ENCODE assay signal across 8 cellular contexts in genomic region chr14:99602054-99602787, GRCh38. TPM values are rescaled to one million over a fixed set of nuclear protein-coding genes. Genes with fewer than 3 reads are reported as not detected.
DNase-seq lines count a peak whose midpoint lies in the region; ATAC-seq, FAIRE-seq and TF ChIP-seq lines count a peak whose summit lies in the region.

No MANE protein-coding gene starts in this region.

- H3K4me3 ChIP-seq in H1 (ENCODE audit: extremely low read depth in 1 of 4, insufficient read depth in 2 of 4, low read depth in 3 of 4, low read length in 4 of 4) (peak overlapping the region; percentile 50 to 73 (median 66)), neuron (ENCODE audit: low read length) (peak overlapping the region; percentile 64)

- no peak overlapping the region for H2AK5ac ChIP-seq in H1 (ENCODE audit: low read depth, low read length)

- H4K5ac ChIP-seq in H1 (ENCODE audit: insufficient read length, low read depth, low read length): no peak overlapping the region

- H3K27me3 ChIP-seq in H1 (replicated peaks in 1 of 4; ENCODE audit: control insufficient read depth in 3 of 4, extremely low read depth in 1 of 4, insufficient read depth in 3 of 4, low read length in 3 of 4) (peaks cover 9 to 34% (median 26%) of the 10 kb centered on the region in 4 experiments; a peak in 6 of 7 replicates), neuron (ENCODE audit: insufficient read depth, low read length) (no peaks in the 10 kb centered on the region)

- no peak overlapping the region for H4K91ac ChIP-seq in H1 (replicated peaks; ENCODE audit: insufficient read length, low read length)

- H3K79me2 ChIP-seq in H1 (ENCODE audit: control insufficient read depth in 1 of 2, insufficient read depth in 2 of 2, low read length in 2 of 2): peaks cover 6 to 55% of the 10 kb centered on the region in 2 experiments; a peak in 3 of 4 replicates

- DNase-seq in EH (ENCODE audit: low read depth) (peak; percentile 29), NCI-H69 (lab: John Stamatoyannopoulos, UW) (peak; percentile 64), H1 (ENCODE audit: low read depth in 1 of 2, low spot score in 2 of 2) (no peak), NK-92 (lab: John Stamatoyannopoulos, UW; ENCODE audit: unreplicated experiment) (no peak), GM12891 (ENCODE audit: insufficient read length, low spot score) (no peak)

- peaks cover 19 to 42% of the 10 kb centered on the region in 2 experiments for H4K20me1 ChIP-seq in H1 (replicated peaks in 1 of 2; ENCODE audit: control insufficient read depth in 1 of 2, insufficient read depth in 2 of 2, low read length in 2 of 2)

- no peak overlapping the region for H3K4ac ChIP-seq in H1 (replicated peaks; ENCODE audit: insufficient read length, low read depth, low read length)

- peaks cover 16% of the 10 kb centered on the region for H3K79me1 ChIP-seq in H1 (ENCODE audit: low read depth, low read length)

- CTCF ChIA-PET in H1 (lab: Charles Lee; ENCODE audit: partially characterized antibody): interaction anchor here (0.5 to 2.4 kb wide), 16 partner anchors 8 to 347 kb away, joined by 3 to 10 read pairs (median 4); no protein-coding TSS in a partner anchor

- H2BK15ac ChIP-seq in H1 (ENCODE audit: low read length): 0 out of 2 replicates have a peak overlapping the region, but pooled peaks have one; percentile 29

- H3K9ac ChIP-seq in H1 (replicated peaks in 1 of 4; ENCODE audit: extremely low read depth in 1 of 4, low read depth in 3 of 4, low read length in 3 of 4): no peak overlapping the region; a peak in 1 of 7 replicates

- H3K18ac ChIP-seq in H1 (ENCODE audit: extremely low read depth, low read length): no peak overlapping the region

- H2BK12ac ChIP-seq in H1 (ENCODE audit: low read depth, low read length): 0 out of 2 replicates have a peak overlapping the region, but pooled peaks have one; percentile 7

- H4K8ac ChIP-seq in H1 (ENCODE audit: extremely low read depth, insufficient read depth, low read length): no peak overlapping the region

- ATAC-seq in GM18517 (IDR thresholded peaks at IDR 0.05; ENCODE audit: unreplicated experiment) (no peak), GM21526 (IDR thresholded peaks at IDR 0.05; ENCODE audit: low FRiP score, unreplicated experiment) (no peak)

- H3K9me3 ChIP-seq in H1 (ENCODE audit: insufficient read depth in 2 of 2, low read depth in 1 of 2, low read length in 1 of 2) (peaks cover 0 to 3% of the 10 kb centered on the region in 2 experiments; a peak in 1 of 4 replicates), neuron (ENCODE audit: low read length) (no peaks in the 10 kb centered on the region)

- no peak for TF ChIP-seq RAD21 in H1 (IDR thresholded peaks at IDR 0.05 in 1 of 2, conservative IDR thresholded peaks at IDR 0.05 in 1 of 2; ENCODE audit: low read depth in 2 of 2, low read length in 2 of 2)

- H3K23me2 ChIP-seq in H1 (ENCODE audit: low read depth, low read length): peaks cover 20% of the 10 kb centered on the region

- peak overlapping the region; percentile 83 to 95 for H3K4me2 ChIP-seq in H1 (ENCODE audit: insufficient read depth in 1 of 2, low read depth in 2 of 2, low read length in 2 of 2)

- no peak for TF ChIP-seq POLR2A in H1 (IDR thresholded peaks at IDR 0.05; ENCODE audit: control extremely low read depth in 1 of 2, low read depth in 2 of 2, low read length in 2 of 2)
- TF ChIP-seq POLR2A in GM12891 (IDR thresholded peaks at IDR 0.05; ENCODE audit: low read depth, low read length): no peak

- H2BK5ac ChIP-seq in H1 (ENCODE audit: low read depth, low read length): no peak overlapping the region

- H2AFZ ChIP-seq in H1 (ENCODE audit: low read length) (no peak overlapping the region), neuron (ENCODE audit: low read depth, low read length) (no peak overlapping the region)

- no peak overlapping the region for H2BK20ac ChIP-seq in H1 (ENCODE audit: low read length)

- no peak overlapping the region for H3K56ac ChIP-seq in H1 (replicated peaks; ENCODE audit: insufficient read length, low read depth, low read length)

- H3K4me1 ChIP-seq in H1 (replicated peaks in 1 of 4; ENCODE audit: control insufficient read depth in 3 of 4, insufficient read depth in 4 of 4, low read length in 3 of 4) (peaks cover 4 to 28% (median 18%) of the 10 kb centered on the region in 4 experiments), neuron (ENCODE audit: insufficient read depth, low read length) (peaks cover 64% of the 10 kb centered on the region)

- no peak for TF ChIP-seq EP300 in H1 (IDR thresholded peaks at IDR 0.05; ENCODE audit: borderline replicate concordance in 1 of 2, low read depth in 2 of 2, low read length in 2 of 2)

- POLR2A ChIA-PET in H1 (lab: Charles Lee; ENCODE audit: partially characterized antibody): interaction anchor here (1.0 to 1.6 kb wide), 3 partner anchors 13 to 121 kb away, joined by 3 to 6 read pairs (median 3); partner anchors contain the start of genes CCNK and SETD3

- no peak overlapping the region for H3K23ac ChIP-seq in H1 (ENCODE audit: insufficient read length)

- H3K27ac ChIP-seq in H1 (ENCODE audit: low read depth, low read length): no peak overlapping the region

- H2BK120ac ChIP-seq in H1 (replicated peaks; ENCODE audit: low read depth, low read length): no peak overlapping the region

- no peaks in the 10 kb centered on the region; a peak in 1 of 8 replicates for H3K36me3 ChIP-seq in H1 (ENCODE audit: control insufficient read depth in 2 of 4, insufficient read depth in 4 of 4, low read length in 3 of 4)
- no peaks in the 10 kb centered on the region for H3K36me3 ChIP-seq in neuron (ENCODE audit: insufficient read depth, low read length)

- whole genome bisulfite sequencing in H1 (ENCODE audit: extremely low coverage in 1 of 2, insufficient coverage in 1 of 2, insufficient read length in 1 of 2, insufficient replicate concordance in 2 of 2, low coverage in 1 of 2, low lambda C conversion rate in 2 of 2, missing lambda C conversion rate in 1 of 2), 2 experiments: 56% methylated on average over 18 of the region's 18 CpGs; no CpG with 5 or more reads in 1 of the 2 experiments

- FAIRE-seq in H1 (lab: Jason Lieb, UNC): no peak
- FAIRE-seq in GM12891 (lab: Jason Lieb, UNC): no peak

- no peak overlapping the region for H3K14ac ChIP-seq in H1 (ENCODE audit: insufficient read length)

- no peak for TF ChIP-seq CTCF in H1 (IDR thresholded peaks at IDR 0.05; ENCODE audit: control extremely low read depth in 1 of 3, insufficient read depth in 1 of 3, low read depth in 1 of 3, low read length in 3 of 3)

TF ChIP-seq in H1, 55 proteins besides CTCF, POLR2A, EP300 and RAD21 (continues in another document):
- TF ChIP-seq GTF2F1 (IDR thresholded peaks at IDR 0.05; ENCODE audit: borderline replicate concordance, low read depth, low read length) (no peak), MAX (IDR thresholded peaks at IDR 0.05) (no peak)

TF ChIP-seq in GM12891, 5 proteins besides CTCF, POLR2A, EP300 and RAD21:
- TF ChIP-seq SPI1 (IDR thresholded peaks at IDR 0.05; ENCODE audit: low read depth, low read length) (no peak), POU2F2 (IDR thresholded peaks at IDR 0.05; ENCODE audit: low read depth, low read length) (no peak), POLR2AphosphoS5 (IDR thresholded peaks at IDR 0.05; ENCODE audit: low read depth, low read length) (no peak), PAX5 (IDR thresholded peaks at IDR 0.05; ENCODE audit: insufficient read depth, low read length, severe bottlenecking) (no peak), TAF1 (IDR thresholded peaks at IDR 0.05; ENCODE audit: low read depth, low read length) (no peak)

RNA-seq across cellular contexts. Expression of gene CCDC85C, which starts 1.8 kb away (rescaled TPM):
- 35.8 and 38.6 TPM in 2 replicates for total RNA-seq in H1 (2021; fragmentation: NEBNext Ultra II Directional; extraction: Animal tissue kit (Norgen Biotek cat#: 25700))
- 16.8 and 26.4 TPM in 2 replicates for polyA plus RNA-seq in H1 (2011; rRNA removed)
- 18.1 TPM for polyA plus RNA-seq in H1 (2011; cell fraction: cytosol; rRNA removed)
- polyA plus RNA-seq in H1 (2011; cell fraction: nucleus; rRNA removed): 31.7 TPM
- 18.2 to 30.0 TPM (median 25.2 TPM) in 4 replicates for polyA plus RNA-seq in H1 (2012, experiment 1 of 2)
- polyA plus RNA-seq in H1 (2012, experiment 2 of 2): 32.9 TPM
- 15.1 TPM for polyA plus RNA-seq in H1 (2013, experiment 1 of 2)
- 15.5 TPM for polyA plus RNA-seq in H1 (2013, experiment 2 of 2)
- polyA minus RNA-seq in H1 (2011; rRNA and poly(A)+ RNA removed): 22.2 and 22.8 TPM in 2 replicates
- polyA minus RNA-seq in H1 (2011; cell fraction: cytosol; rRNA and poly(A)+ RNA removed): 23.3 TPM
- polyA minus RNA-seq in H1 (2011; cell fraction: nucleus; rRNA and poly(A)+ RNA removed): 19.6 TPM
- 0.82 TPM for polyA plus RNA-seq in GM12891 (2012; ENCODE audit: low read depth, missing spikeins)

RNA-seq across cellular contexts. Expression of gene HHIPL1, which starts 42.7 kb away (rescaled TPM):
- total RNA-seq in H1 (2021; fragmentation: NEBNext Ultra II Directional; extraction: Animal tissue kit (Norgen Biotek cat#: 25700)): 2.6 and 3.1 TPM in 2 replicates
- polyA plus RNA-seq in H1 (2011; rRNA removed): 1.5 and 2.1 TPM in 2 replicates
- 1.4 TPM for polyA plus RNA-seq in H1 (2011; cell fraction: cytosol; rRNA removed)
- 3.1 TPM for polyA plus RNA-seq in H1 (2011; cell fraction: nucleus; rRNA removed)
- 1.0 to 2.0 TPM (median 1.8 TPM) in 4 replicates for polyA plus RNA-seq in H1 (2012, experiment 1 of 2)
- 1.2 TPM for polyA plus RNA-seq in H1 (2012, experiment 2 of 2)
- 1.2 TPM for polyA plus RNA-seq in H1 (2013, experiment 1 of 2)
- polyA plus RNA-seq in H1 (2013, experiment 2 of 2): 1.6 TPM
- 1.4 and 1.5 TPM in 2 replicates for polyA minus RNA-seq in H1 (2011; rRNA and poly(A)+ RNA removed)
- 1.7 TPM for polyA minus RNA-seq in H1 (2011; cell fraction: cytosol; rRNA and poly(A)+ RNA removed)
- 3.8 TPM for polyA minus RNA-seq in H1 (2011; cell fraction: nucleus; rRNA and poly(A)+ RNA removed)
- polyA plus RNA-seq in GM12891 (2012; ENCODE audit: low read depth, missing spikeins): not detected

Comparison
In these comparisons a context has a peak if more than half of its experiments do, and no peak if none do; other contexts are left out.
1. DNase-seq: peak in EH (single experiment) and NCI-H69 (single experiment); none in H1 (0 of 2), NK-92 (single experiment) and GM12891 (single experiment).